10 cellular contexts compared by ENCODE assay signal in the genomic region with DNA sequence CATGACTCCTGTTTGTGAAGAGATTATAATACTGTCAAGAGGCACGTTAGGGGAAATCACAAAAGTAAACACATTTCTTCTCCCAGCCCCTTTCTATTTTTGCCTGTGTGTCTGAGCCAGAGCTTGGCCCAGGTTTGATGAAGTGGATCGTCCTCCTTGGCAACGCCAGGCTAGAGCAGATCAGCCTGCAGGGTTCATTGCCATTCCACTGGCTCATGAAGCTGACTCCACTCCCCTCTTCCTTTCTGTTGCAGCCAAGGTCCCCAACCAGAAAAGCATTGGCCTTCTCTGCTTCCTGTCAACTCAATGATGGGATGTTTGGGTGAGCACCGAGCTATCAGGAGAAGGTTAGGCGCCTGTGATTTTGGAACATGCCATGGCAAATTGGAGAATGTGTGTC.
DNase-seq lines count a peak whose midpoint lies in the region; ATAC-seq lines count a peak whose summit lies in the region.
"Had no signal": no experiment of that assay in that cellular context is flagged by ENCODE, and none has a peak within 500 bp of the region (broad histone marks: within the 10 kb centered on the region; RNA-seq: fewer than 3 reads in every experiment).

No MANE protein-coding gene starts in this region.

- no peaks in the 10 kb centered on the region for H3K9me3 ChIP-seq in duodenal mucosa (ENCODE audit: control insufficient read depth in 1 of 2, low read length in 2 of 2)
- H3K9me3 ChIP-seq in muscle layer of colon (ENCODE audit: low read length): no peaks in the 10 kb centered on the region

- peak overlapping the region; percentile 28 for H3K4me3 Mint-ChIP-seq in stimulated activated naive CD8-positive, alpha-beta T cell treated with anti-CD3 and anti-CD28 coated beads, Interleukin-15, Interleukin-2, amounts not matched to agents 100 ng/mL and 50 ng/mL, for 24 hours
- no peak overlapping the region for H3K4me3 Mint-ChIP-seq in stimulated activated naive CD8-positive, alpha-beta T cell treated with anti-CD3 and anti-CD28 coated beads, Interleukin-15, amount 100 ng/mL, for 72 hours

- ATAC-seq in stimulated activated naive CD8-positive, alpha-beta T cell treated with anti-CD3 and anti-CD28 coated beads, Interleukin-15, amount 100 ng/mL, for 72 hours: no peak
- ATAC-seq: stimulated activated naive CD8-positive, alpha-beta T cell treated with anti-CD3 and anti-CD28 coated beads, Interleukin-15, Interleukin-2, amounts not matched to agents 100 U/mL and 50 U/mL, for 24 hours had no signal

- no peak overlapping the region for H3K27ac ChIP-seq in duodenal mucosa (ENCODE audit: low read depth, low read length)
- peak overlapping the region; percentile 59 for H3K27ac ChIP-seq in muscle layer of colon (ENCODE audit: low read depth, low read length)

- H3K4me1 Mint-ChIP-seq in stimulated activated naive CD8-positive, alpha-beta T cell treated with anti-CD3 and anti-CD28 coated beads, Interleukin-15, Interleukin-2, amounts not matched to agents 100 ng/mL and 50 ng/mL, for 24 hours (ENCODE audit: low read depth): peaks cover 80% of the 10 kb centered on the region
- peaks cover 41% of the 10 kb centered on the region for H3K4me1 Mint-ChIP-seq in stimulated activated naive CD8-positive, alpha-beta T cell treated with anti-CD3 and anti-CD28 coated beads, Interleukin-15, amount 100 ng/mL, for 72 hours

- DNase-seq in stimulated activated naive CD8-positive, alpha-beta T cell treated with anti-CD3 and anti-CD28 coated beads, Interleukin-15, amount 100 ng/mL, for 72 hours: no peak
- DNase-seq in HuH-7.5 (ENCODE audit: low spot score) (no peak), NOMO-1 treated with DMSO at 0.1 percent for 48 hours (lab: John Stamatoyannopoulos, UW; ENCODE audit: unreplicated experiment) (no peak), GM19240 (ENCODE audit: insufficient read length, low spot score) (no peak)
- DNase-seq in activated naive CD4-positive, alpha-beta T cell treated with Interleukin-2 at 50 U/mL for 16 hours: no peak
- DNase-seq: C1 segment of cervical spinal cord; stimulated activated naive CD8-positive, alpha-beta T cell treated with anti-CD3 and anti-CD28 coated beads, Interleukin-15, Interleukin-2, amounts not matched to agents 100 U/mL and 50 U/mL, for 24 hours had no signal

- H3K4me1 ChIP-seq in duodenal mucosa (ENCODE audit: control insufficient read depth in 1 of 2, insufficient read depth in 2 of 2, low read length in 2 of 2): peaks cover 9 to 25% of the 10 kb centered on the region in 2 donors
- H3K4me1 ChIP-seq in muscle layer of colon (ENCODE audit: insufficient read depth, low read length): peaks cover 43% of the 10 kb centered on the region

- no peaks in the 10 kb centered on the region for H3K36me3 Mint-ChIP-seq in stimulated activated naive CD8-positive, alpha-beta T cell treated with anti-CD3 and anti-CD28 coated beads, Interleukin-15, Interleukin-2, amounts not matched to agents 100 ng/mL and 50 ng/mL, for 24 hours (ENCODE audit: low read depth)

- H3K27me3 Mint-ChIP-seq in stimulated activated naive CD8-positive, alpha-beta T cell treated with anti-CD3 and anti-CD28 coated beads, Interleukin-15, Interleukin-2, amounts not matched to agents 100 ng/mL and 50 ng/mL, for 24 hours: peaks cover 14% of the 10 kb centered on the region
- H3K27me3 Mint-ChIP-seq in stimulated activated naive CD8-positive, alpha-beta T cell treated with anti-CD3 and anti-CD28 coated beads, Interleukin-15, amount 100 ng/mL, for 72 hours: peaks cover 23% of the 10 kb centered on the region

- peaks cover 0 to 2% of the 10 kb centered on the region in 2 donors for H3K27me3 ChIP-seq in duodenal mucosa (ENCODE audit: control insufficient read depth in 1 of 2, insufficient read depth in 2 of 2, low read length in 2 of 2)
- H3K27me3 ChIP-seq in muscle layer of colon (ENCODE audit: control insufficient read depth in 1 of 2, insufficient read depth in 2 of 2, low read length in 2 of 2): no peaks in the 10 kb centered on the region

- H3K36me3 ChIP-seq in duodenal mucosa (ENCODE audit: control insufficient read depth in 1 of 2, insufficient read depth in 2 of 2, low read length in 2 of 2) (no peaks in the 10 kb centered on the region), muscle layer of colon (ENCODE audit: insufficient read depth, low read length) (no peaks in the 10 kb centered on the region)

- no peaks in the 10 kb centered on the region for H3K9me3 Mint-ChIP-seq in stimulated activated naive CD8-positive, alpha-beta T cell treated with anti-CD3 and anti-CD28 coated beads, Interleukin-15, Interleukin-2, amounts not matched to agents 100 ng/mL and 50 ng/mL, for 24 hours
- H3K9me3 Mint-ChIP-seq in stimulated activated naive CD8-positive, alpha-beta T cell treated with anti-CD3 and anti-CD28 coated beads, Interleukin-15, amount 100 ng/mL, for 72 hours: no peaks in the 10 kb centered on the region

- H3K4me3 ChIP-seq in duodenal mucosa (ENCODE audit: low read depth in 1 of 2, low read length in 2 of 2): peak overlapping the region; percentile 48 to 74
- peak overlapping the region; percentile 24 to 84 for H3K4me3 ChIP-seq in muscle layer of colon (ENCODE audit: low read depth in 1 of 2, low read length in 2 of 2)

- H3K9ac ChIP-seq in duodenal mucosa (ENCODE audit: low read depth in 1 of 2, low read length in 2 of 2): no peak overlapping the region
- no peak overlapping the region for H3K9ac ChIP-seq in muscle layer of colon (ENCODE audit: low read length)

- no peak overlapping the region for H3K27ac Mint-ChIP-seq in stimulated activated naive CD8-positive, alpha-beta T cell treated with anti-CD3 and anti-CD28 coated beads, Interleukin-15, Interleukin-2, amounts not matched to agents 100 ng/mL and 50 ng/mL, for 24 hours
- no peak overlapping the region for H3K27ac Mint-ChIP-seq in stimulated activated naive CD8-positive, alpha-beta T cell treated with anti-CD3 and anti-CD28 coated beads, Interleukin-15, amount 100 ng/mL, for 72 hours
